In genomic region chr2:196544906-196545433, GRCh38 we compare ENCODE assay signal across 22 cellular contexts. TPM values are rescaled to one million over a fixed set of nuclear protein-coding genes. Genes with fewer than 3 reads are reported as not detected.
A peak's percentile ranks its signal among the peaks of the same experiment; 100 is the strongest.
DNase-seq lines count a peak whose midpoint lies in the region; TF ChIP-seq lines count a peak whose summit lies in the region.
"Had no signal": no experiment of that assay in that cellular context is flagged by ENCODE, and none has a peak within 500 bp of the region (broad histone marks: within the 10 kb centered on the region; RNA-seq: fewer than 3 reads in every experiment).

No MANE protein-coding gene starts in this region.

- H3K4me1 Mint-ChIP-seq in type B pancreatic cell (ENCODE audit: unreplicated experiment), result no peaks in the 10 kb centered on the region
- H3K4me1 Mint-ChIP-seq: CD4-positive, CD25-positive, alpha-beta regulatory T cell had no signal

- H3K36me3 Mint-ChIP-seq in type B pancreatic cell, result no peaks in the 10 kb centered on the region
- H3K36me3 Mint-ChIP-seq: CD4-positive, CD25-positive, alpha-beta regulatory T cell had no signal

- DNase-seq in GM03348 (ENCODE audit: low spot score) (peak; percentile 5), RPMI7951 (ENCODE audit: low read depth) (peak; percentile 47), fibroblast of mammary gland (ENCODE audit: low read depth) (peak; percentile 52), skeletal muscle cell (ENCODE audit: low read depth) (peak; percentile 16), COLO829 (ENCODE audit: low spot score) (no peak), type B pancreatic cell (ENCODE audit: extremely low spot score, unreplicated experiment) (no peak), ecto neural progenitor cell (ENCODE audit: low spot score) (no peak), COR-L47 (lab: John Stamatoyannopoulos, UW) (no peak)
- DNase-seq: Caco-2; CD4-positive, CD25-positive, alpha-beta regulatory T cell; DMS 273 treated with DMSO at 0.1 percent for 48 hours; Kasumi-1; MG63; NCI-H1048; NCI-H1417 treated with DMSO at 0.1 percent for 48 hours; NCI-H187 treated with DMSO at 0.1 percent for 48 hours; NCI-H2107; NCI-H510A treated with DMSO at 0.1 percent for 48 hours; NCI-H82; SJCRH30 had no signal

- H3K4me3 ChIP-seq in fibroblast of mammary gland (ENCODE audit: control insufficient read depth, low read depth, low read length), result no peak overlapping the region
- H3K4me3 ChIP-seq in skeletal muscle cell (ENCODE audit: low read depth, low read length), result no peak overlapping the region
- H3K4me3 ChIP-seq: A549, MG63, SJCRH30 had no signal

- H3K4me3 Mint-ChIP-seq in type B pancreatic cell, result no peak overlapping the region
- H3K4me3 Mint-ChIP-seq: CD4-positive, CD25-positive, alpha-beta regulatory T cell had no signal

- H3K27ac Mint-ChIP-seq in type B pancreatic cell, result no peak overlapping the region
- H3K27ac Mint-ChIP-seq: CD4-positive, CD25-positive, alpha-beta regulatory T cell had no signal

- TF ChIP-seq CTCF in fibroblast of mammary gland (conservative IDR thresholded peaks at IDR 0.05; ENCODE audit: control insufficient read depth, insufficient read depth, low read depth, low read length) (no peak), type B pancreatic cell (conservative IDR thresholded peaks at IDR 0.05) (no peak)

- no peaks in the 10 kb centered on the region for H3K27me3 Mint-ChIP-seq in type B pancreatic cell

- no peaks in the 10 kb centered on the region for H3K9me3 Mint-ChIP-seq in type B pancreatic cell

RNA-seq across cellular contexts. Expression of gene HECW2, which starts 48.4 kb away (rescaled TPM):
- total RNA-seq in RPMI7951 (2014; rRNA removed; shearing (Covaris generic)), result 9.7 and 11.4 TPM in 2 replicates
- total RNA-seq in type B pancreatic cell (ENCODE audit: low replicate concordance), result 7.6 and 24.2 TPM in 2 replicates
- total RNA-seq: G401 had no signal

Comparison
In these comparisons a context has a peak if more than half of its experiments do, and no peak if none do; other contexts are left out.
1. DNase-seq: peak in GM03348 (single experiment), RPMI7951 (single experiment), fibroblast of mammary gland (single experiment) and skeletal muscle cell (single experiment); none in COLO829 (single experiment), type B pancreatic cell (single experiment), ecto neural progenitor cell (single experiment) and COR-L47 (single experiment).